18 cellular contexts compared by ENCODE assay signal in genomic region chr5:83450840-83451239, GRCh38.
"Had no signal": no experiment of that assay in that cellular context is flagged by ENCODE, and none has a peak within 500 bp of the region (broad histone marks: within the 10 kb centered on the region; RNA-seq: fewer than 3 reads in every experiment).

No MANE protein-coding gene starts in this region.

- H3K27ac Mint-ChIP-seq: activated CD4-positive, alpha-beta memory T cell treated with anti-CD3 and anti-CD28 coated beads, Interleukin-2, amount 10 ng/mL, durations not matched to agents 7 days and 5 days; naive thymus-derived CD8-positive, alpha-beta T cell; stimulated activated naive B cell treated with anti-CD40 and anti-IgM and Interleukin-4, amounts not matched to agents 10 μg/mL and 1 μg/mL and 100 μg/mL, for 72 hours had no signal

- H3K36me3 Mint-ChIP-seq: stimulated activated naive B cell treated with anti-CD40 and anti-IgM and Interleukin-4, amounts not matched to agents 10 μg/mL and 1 μg/mL and 100 μg/mL, for 72 hours had no signal

- H3K4me1 ChIP-seq: gastrocnemius medialis had no signal

- H3K27me3 ChIP-seq: cardiac muscle cell, gastrocnemius medialis, right atrium auricular region, tibial nerve had no signal

- H3K4me3 Mint-ChIP-seq: activated CD4-positive, alpha-beta memory T cell treated with anti-CD3 and anti-CD28 coated beads, Interleukin-2, amount 10 ng/mL, durations not matched to agents 7 days and 5 days; activated T-cell treated with anti-CD3 and anti-CD28 coated beads, Interleukin-2, amount 50 U/mL, for 24 hours; naive thymus-derived CD8-positive, alpha-beta T cell; stimulated activated naive B cell treated with anti-CD40 and anti-IgM and Interleukin-4, amounts not matched to agents 10 μg/mL and 1 μg/mL and 100 μg/mL, for 72 hours had no signal

- H3K9me3 ChIP-seq: gastrocnemius medialis had no signal

- ATAC-seq: naive thymus-derived CD8-positive, alpha-beta T cell; stimulated activated naive B cell treated with anti-CD40 and anti-IgM and Interleukin-4, amounts not matched to agents 10 μg/mL and 1 μg/mL and 100 μg/mL, for 72 hours had no signal

- H3K27ac ChIP-seq: cardiac muscle cell, gastrocnemius medialis, left ventricle myocardium inferior, right atrium auricular region, skin epidermis, tibial nerve, VCaP had no signal

- H3K4me3 ChIP-seq: cardiac muscle cell, gastrocnemius medialis, left ventricle myocardium inferior, right atrium auricular region, skin epidermis, tibial nerve had no signal

- H3K4me1 Mint-ChIP-seq: activated CD4-positive, alpha-beta memory T cell treated with anti-CD3 and anti-CD28 coated beads, Interleukin-2, amount 10 ng/mL, durations not matched to agents 7 days and 5 days; naive thymus-derived CD8-positive, alpha-beta T cell; stimulated activated naive B cell treated with anti-CD40 and anti-IgM and Interleukin-4, amounts not matched to agents 10 μg/mL and 1 μg/mL and 100 μg/mL, for 72 hours had no signal

- H3K36me3 ChIP-seq: cardiac muscle cell, gastrocnemius medialis, left ventricle myocardium inferior, right atrium auricular region, tibial nerve had no signal

- DNase-seq: activated CD4-positive, alpha-beta memory T cell treated with anti-CD3 and anti-CD28 coated beads, Interleukin-2, amount 10 ng/mL, durations not matched to agents 7 days and 5 days; activated CD4-positive, alpha-beta T cell treated with anti-CD3 and anti-CD28 coated beads for 4 hours; activated naive CD4-positive, alpha-beta T cell treated with anti-CD3 and anti-CD28 coated beads, Interleukin-2, amount 50 U/mL, for 16 hours; activated T-cell treated with anti-CD3 and anti-CD28 coated beads, Interleukin-2, amount 50 U/mL, for 24 hours; gastrocnemius medialis; islet precursor cell; left ventricle myocardium inferior; mesenchymal stem cell; naive thymus-derived CD8-positive, alpha-beta T cell; occipital lobe; stimulated activated CD4-positive, alpha-beta T cell treated with anti-CD3 and anti-CD28 coated beads, Interleukin-15, amount 100 ng/mL, for 24 hours; stimulated activated CD4-positive, alpha-beta T cell treated with anti-CD3 and anti-CD28 coated beads, Interleukin-4, amount 100 ng/mL, for 1 hour; stimulated activated naive B cell treated with anti-CD40 and anti-IgM and Interleukin-4, amounts not matched to agents 10 μg/mL and 1 μg/mL and 100 μg/mL, for 72 hours had no signal
